In genomic region chr17:3573246-3574100, GRCh38 we compare ENCODE assay signal across 14 cellular contexts. TPM values are rescaled to one million over a fixed set of nuclear protein-coding genes. Genes with fewer than 3 reads are reported as not detected.
DNase-seq lines count a peak whose midpoint lies in the region; ATAC-seq and TF ChIP-seq lines count a peak whose summit lies in the region.
"Had no signal": no experiment of that assay in that cellular context is flagged by ENCODE, and none has a peak within 500 bp of the region (broad histone marks: within the 10 kb centered on the region; RNA-seq: fewer than 3 reads in every experiment).

No MANE protein-coding gene starts in this region.

- no peaks in the 10 kb centered on the region for H4K20me1 ChIP-seq in hepatocyte (ENCODE audit: insufficient read depth, poor library complexity, severe bottlenecking)

- H3K4me1 ChIP-seq in foreskin keratinocyte = peaks cover 21% of the 10 kb centered on the region
- H3K4me1 ChIP-seq in hepatocyte (ENCODE audit: insufficient read depth) = no peaks in the 10 kb centered on the region
- no peaks in the 10 kb centered on the region for H3K4me1 ChIP-seq in body of pancreas

- peak overlapping the region; percentile 93 for H3K27ac ChIP-seq in foreskin keratinocyte
- H3K27ac ChIP-seq in hepatocyte = no peak overlapping the region
- H3K27ac ChIP-seq in body of pancreas = no peak overlapping the region

- H3K27ac Mint-ChIP-seq in natural killer cell treated with Interleukin-12 subunit alpha and Interleukin-12 subunit beta and Interleukin-15 and Interleukin-18, amount 100 ng/mL, for 72 hours = no peak overlapping the region
- no peak overlapping the region for H3K27ac Mint-ChIP-seq in natural killer cell
- H3K27ac Mint-ChIP-seq: B cell; CD4-positive, alpha-beta T cell had no signal

- H3K4me1 Mint-ChIP-seq in natural killer cell treated with Interleukin-12 subunit alpha and Interleukin-12 subunit beta and Interleukin-15 and Interleukin-18, amount 100 ng/mL, for 72 hours (ENCODE audit: low read depth in 2 of 2) = peaks cover 4 to 6% of the 10 kb centered on the region in 2 donors
- no peaks in the 10 kb centered on the region for H3K4me1 Mint-ChIP-seq in natural killer cell
- H3K4me1 Mint-ChIP-seq: B cell had no signal

- no peak for ATAC-seq in natural killer cell treated with Interleukin-12 subunit alpha and Interleukin-12 subunit beta and Interleukin-15 and Interleukin-18, amount 100 ng/mL, for 72 hours
- no peak for ATAC-seq in natural killer cell
- no peak for ATAC-seq in foreskin keratinocyte
- no peak for ATAC-seq in body of pancreas
- no peak for ATAC-seq in HG03378 (IDR thresholded peaks at IDR 0.05; ENCODE audit: unreplicated experiment)
- ATAC-seq: HCT116, HepG2 had no signal

- no peak overlapping the region for H2AFZ ChIP-seq in hepatocyte

- no peak overlapping the region for H3K4me3 Mint-ChIP-seq in natural killer cell treated with Interleukin-12 subunit alpha and Interleukin-12 subunit beta and Interleukin-15 and Interleukin-18, amount 100 ng/mL, for 72 hours
- no peak overlapping the region for H3K4me3 Mint-ChIP-seq in natural killer cell
- H3K4me3 Mint-ChIP-seq: B cell; CD4-positive, alpha-beta T cell had no signal

- H3K4me2 ChIP-seq in hepatocyte = no peak overlapping the region

- H3K27me3 ChIP-seq in foreskin keratinocyte (no peaks in the 10 kb centered on the region), hepatocyte (no peaks in the 10 kb centered on the region), body of pancreas (no peaks in the 10 kb centered on the region)

- DNase-seq in natural killer cell treated with Interleukin-12 subunit alpha and Interleukin-12 subunit beta and Interleukin-15 and Interleukin-18, amount 100 ng/mL, for 72 hours (ENCODE audit: low spot score) = peak; percentile 42
- DNase-seq in natural killer cell (no peak), NCI-H69 (lab: John Stamatoyannopoulos, UW) (peak; percentile 46), foreskin keratinocyte (no peak), hepatocyte (ENCODE audit: low spot score) (no peak), body of pancreas (no peak)
- DNase-seq: C1 segment of cervical spinal cord; Calu3; CD4-positive, alpha-beta T cell; DMS 273 treated with DMSO at 0.1 percent for 48 hours had no signal

- no peaks in the 10 kb centered on the region for H3K27me3 Mint-ChIP-seq in natural killer cell treated with Interleukin-12 subunit alpha and Interleukin-12 subunit beta and Interleukin-15 and Interleukin-18, amount 100 ng/mL, for 72 hours
- no peaks in the 10 kb centered on the region for H3K27me3 Mint-ChIP-seq in natural killer cell (ENCODE audit: low read depth in 2 of 2)
- H3K27me3 Mint-ChIP-seq: B cell; CD4-positive, alpha-beta T cell had no signal

- H3K36me3 Mint-ChIP-seq in natural killer cell treated with Interleukin-12 subunit alpha and Interleukin-12 subunit beta and Interleukin-15 and Interleukin-18, amount 100 ng/mL, for 72 hours = no peaks in the 10 kb centered on the region
- no peaks in the 10 kb centered on the region for H3K36me3 Mint-ChIP-seq in natural killer cell

- H3K79me2 ChIP-seq in hepatocyte = no peaks in the 10 kb centered on the region

- H3K4me3 ChIP-seq in hepatocyte = no peak overlapping the region
- no peak overlapping the region for H3K4me3 ChIP-seq in body of pancreas

- TF ChIP-seq CTCF in natural killer cell (IDR thresholded peaks at IDR 0.05) = no peak
- TF ChIP-seq CTCF in foreskin keratinocyte (conservative IDR thresholded peaks at IDR 0.05) = no peak
- no peak for TF ChIP-seq CTCF in hepatocyte (IDR thresholded peaks at IDR 0.05; ENCODE audit: poor library complexity)
- no peak for TF ChIP-seq CTCF in body of pancreas (IDR thresholded peaks at IDR 0.05)

- no peaks in the 10 kb centered on the region for H3K9me3 Mint-ChIP-seq in natural killer cell treated with Interleukin-12 subunit alpha and Interleukin-12 subunit beta and Interleukin-15 and Interleukin-18, amount 100 ng/mL, for 72 hours
- no peaks in the 10 kb centered on the region for H3K9me3 Mint-ChIP-seq in natural killer cell
- H3K9me3 Mint-ChIP-seq: CD4-positive, alpha-beta T cell had no signal

- H3K9me2 ChIP-seq in hepatocyte (replicated peaks; ENCODE audit: insufficient read depth) = no peaks in the 10 kb centered on the region

- intact Hi-C loops in natural killer cell (cut with micrococcal nuclease) (no loop called here), body of pancreas (cut with DNase I) (no loop called here)

- WGBS in hepatocyte (ENCODE audit: low lambda C conversion rate, missing lambda C conversion rate) = 96% methylated on average over 18 of the region's 22 CpGs
- WGBS in body of pancreas, 2 donors = 91% methylated on average over 12 to 20 of the region's 22 CpGs

- no peaks in the 10 kb centered on the region for H3K9me3 ChIP-seq in hepatocyte (ENCODE audit: low read depth)
- no peaks in the 10 kb centered on the region for H3K9me3 ChIP-seq in body of pancreas

- no peak for TF ChIP-seq POLR2A in body of pancreas (IDR thresholded peaks at IDR 0.05)

- H3K36me3 ChIP-seq in hepatocyte (replicated peaks; ENCODE audit: insufficient read depth, low read depth) (no peaks in the 10 kb centered on the region), body of pancreas (replicated peaks in 1 of 2; ENCODE audit: insufficient read depth in 1 of 2, low read depth in 2 of 2) (peaks cover 0 to 6% of the 10 kb centered on the region in 2 donors)

RNA-seq across cellular contexts. Expression of gene TRPV3, which starts 15.9 kb away (rescaled TPM):
- total RNA-seq in natural killer cell treated with Interleukin-12 subunit alpha and Interleukin-12 subunit beta and Interleukin-15 and Interleukin-18, amount 100 ng/mL, for 72 hours = 1 to 10 TPM; 6.5 to 9.7 TPM
- total RNA-seq in natural killer cell (10 to 100 TPM in 1 of 3 donors, 1 to 10 TPM in 2; 5.6 to 10.3 (median 7.6) TPM), foreskin keratinocyte (7.7 and 14.8 TPM in 2 replicates), hepatocyte (2.6 and 8.1 TPM in 2 replicates), body of pancreas (under 1 TPM in 1 of 2 donors, not detected in 1; 0.33 TPM)
- polyA plus RNA-seq in foreskin keratinocyte (2.3 and 3.5 TPM in 2 replicates), hepatocyte (1.4 and 2.5 TPM in 2 replicates)

RNA-seq across cellular contexts. Expression of gene TRPV1, which starts 35.7 kb away (rescaled TPM):
- 100 to 1,000 TPM in 1 of 2 donors, 10 to 100 TPM in 1; 94.3 to 123 TPM for total RNA-seq in natural killer cell treated with Interleukin-12 subunit alpha and Interleukin-12 subunit beta and Interleukin-15 and Interleukin-18, amount 100 ng/mL, for 72 hours
- total RNA-seq in natural killer cell = 1 to 10 TPM; 3.2 to 4.5 (median 4.2) TPM
- 1.3 and 1.6 TPM in 2 replicates for total RNA-seq in foreskin keratinocyte
- polyA plus RNA-seq in foreskin keratinocyte = 0.68 and 0.76 TPM in 2 replicates
- 3.7 and 6.2 TPM in 2 replicates for total RNA-seq in hepatocyte
- polyA plus RNA-seq in hepatocyte = 4.8 and 6.2 TPM in 2 replicates
- total RNA-seq in body of pancreas = 1 to 10 TPM; 4.4 to 6.3 TPM

Comparison
In these comparisons a context has a peak if more than half of its experiments do, and no peak if none do; other contexts are left out.
1. DNase-seq: peak in natural killer cell treated with Interleukin-12 subunit alpha and Interleukin-12 subunit beta and Interleukin-15 and Interleukin-18, amount 100 ng/mL, for 72 hours (single experiment) and NCI-H69 (single experiment); none in natural killer cell (single experiment), foreskin keratinocyte (0 of 2), hepatocyte (single experiment) and body of pancreas (0 of 4).
2. RNA of gene TRPV1, which starts 35.7 kb away (total RNA-seq): 94.3 to 123 TPM in natural killer cell treated with Interleukin-12 subunit alpha and Interleukin-12 subunit beta and Interleukin-15 and Interleukin-18, amount 100 ng/mL, for 72 hours; 4.4 to 6.3 TPM in body of pancreas, 3.2 to 4.5 TPM in natural killer cell, 3.7 to 6.2 TPM in hepatocyte and 1.3 to 1.6 TPM in foreskin keratinocyte; every median in the first group is over 10 times any median in the second.